ENCODE assay signal across 1 cellular context in genomic region chr9:21804336-21804735, GRCh38.
TF ChIP-seq lines count a peak whose summit lies in the region.

No MANE protein-coding gene starts in this region.

TF ChIP-seq in HCT116, 20 proteins besides CTCF, POLR2A, EP300 and RAD21 (continued from another document):
- TF ChIP-seq, protein P1, sequence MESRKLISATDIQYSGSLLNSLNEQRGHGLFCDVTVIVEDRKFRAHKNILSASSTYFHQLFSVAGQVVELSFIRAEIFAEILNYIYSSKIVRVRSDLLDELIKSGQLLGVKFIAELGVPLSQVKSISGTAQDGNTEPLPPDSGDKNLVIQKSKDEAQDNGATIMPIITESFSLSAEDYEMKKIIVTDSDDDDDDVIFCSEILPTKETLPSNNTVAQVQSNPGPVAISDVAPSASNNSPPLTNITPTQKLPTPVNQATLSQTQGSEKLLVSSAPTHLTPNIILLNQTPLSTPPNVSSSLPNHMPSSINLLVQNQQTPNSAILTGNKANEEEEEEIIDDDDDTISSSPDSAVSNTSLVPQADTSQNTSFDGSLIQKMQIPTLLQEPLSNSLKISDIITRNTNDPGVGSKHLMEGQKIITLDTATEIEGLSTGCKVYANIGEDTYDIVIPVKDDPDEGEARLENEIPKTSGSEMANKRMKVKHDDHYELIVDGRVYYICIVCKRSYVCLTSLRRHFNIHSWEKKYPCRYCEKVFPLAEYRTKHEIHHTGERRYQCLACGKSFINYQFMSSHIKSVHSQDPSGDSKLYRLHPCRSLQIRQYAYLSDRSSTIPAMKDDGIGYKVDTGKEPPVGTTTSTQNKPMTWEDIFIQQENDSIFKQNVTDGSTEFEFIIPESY (IDR thresholded peaks at IDR 0.05; ENCODE audit: extremely low read depth, insufficient replicate concordance, low read length) = no peak
- TF ChIP-seq ZNF274 (IDR thresholded peaks at IDR 0.05; ENCODE audit: low read depth, low read length) (no peak), CBX3 (IDR thresholded peaks at IDR 0.05; ENCODE audit: low read depth) (no peak), TCF7L2 (IDR thresholded peaks at IDR 0.05; ENCODE audit: borderline replicate concordance, extremely low read depth, insufficient read depth, insufficient read length) (no peak), ATF3 (IDR thresholded peaks at IDR 0.05) (no peak), YY1 (IDR thresholded peaks at IDR 0.05; ENCODE audit: extremely low read depth, insufficient replicate concordance, low read depth, low read length) (no peak), EZH2phosphoT487 (IDR thresholded peaks at IDR 0.05; ENCODE audit: borderline replicate concordance) (no peak)
